Comparison of ENCODE assay signal across 16 cellular contexts in genomic region chr7:117083648-117084047, GRCh38.
"Had no signal": no experiment of that assay in that cellular context is flagged by ENCODE, and none has a peak within 500 bp of the region (broad histone marks: within the 10 kb centered on the region; RNA-seq: fewer than 3 reads in every experiment).

No MANE protein-coding gene starts in this region.

- H3K4me3 ChIP-seq: gastrocnemius medialis, testis had no signal

- H3K9me3 ChIP-seq: gastrocnemius medialis, testis had no signal

- ATAC-seq: activated T-cell treated with anti-CD3 and anti-CD28 coated beads, Interleukin-2, amount 50 U/mL, for 4 hours; gastrocnemius medialis; left ventricle myocardium superior; stimulated activated naive CD8-positive, alpha-beta T cell treated with anti-CD3 and anti-CD28 coated beads, Interleukin-15, Interleukin-2, amounts not matched to agents 100 U/mL and 50 U/mL, for 24 hours had no signal

- H3K27me3 ChIP-seq: gastrocnemius medialis, testis had no signal

- DNase-seq: activated CD4-positive, alpha-beta memory T cell treated with anti-CD3 and anti-CD28 coated beads for 36 hours; activated CD4-positive, alpha-beta T cell treated with anti-CD3 and anti-CD28 coated beads for 1 hour; activated gamma-delta T cell treated with Interleukin-2 at 50 U/mL for 16 hours; activated naive CD8-positive, alpha-beta T cell treated with anti-CD3 and anti-CD28 coated beads for 36 hours; activated T-cell treated with anti-CD3 and anti-CD28 coated beads, Interleukin-2, amount 50 U/mL, for 4 hours; aorta; effector CD4-positive, alpha-beta T cell; gastrocnemius medialis; kidney; left ventricle myocardium superior; mesenchymal stem cell; nephron progenitor cell; stimulated activated CD4-positive, alpha-beta T cell treated with anti-CD3 and anti-CD28 coated beads, Interleukin-4, amount 100 ng/mL, for 1 hour; stimulated activated CD8-positive, alpha-beta memory T cell treated with anti-CD3 and anti-CD28 coated beads, Interleukin-4, amount 100 ng/mL, for 48 hours; stimulated activated naive CD8-positive, alpha-beta T cell treated with anti-CD3 and anti-CD28 coated beads, Interleukin-15, Interleukin-2, amounts not matched to agents 100 U/mL and 50 U/mL, for 24 hours; testis had no signal

- H3K36me3 ChIP-seq: gastrocnemius medialis had no signal

- H3K27ac ChIP-seq: gastrocnemius medialis, testis had no signal
